Comparison of ENCODE assay signal across 8 cellular contexts in genomic region chr5:170338933-170339779, GRCh38.
DNase-seq lines count a peak whose midpoint lies in the region; ATAC-seq lines count a peak whose summit lies in the region.

No MANE protein-coding gene starts in this region.

- peaks cover 33% of the 10 kb centered on the region for H3K4me1 ChIP-seq in effector memory CD4-positive, alpha-beta T cell (ENCODE audit: control insufficient read depth, insufficient read depth, low read length, poor library complexity, severe bottlenecking)

- H3K36me3 ChIP-seq in effector memory CD4-positive, alpha-beta T cell (ENCODE audit: control insufficient read depth, insufficient read depth, low read length): no peaks in the 10 kb centered on the region

- ATAC-seq in GM19452 (IDR thresholded peaks at IDR 0.05; ENCODE audit: unreplicated experiment): peak; percentile 79
- peak; percentile 61 for ATAC-seq in HG03469 (IDR thresholded peaks at IDR 0.05; ENCODE audit: unreplicated experiment)
- ATAC-seq in activated CD4-positive, CD25-positive, alpha-beta regulatory T cell treated with anti-CD3 and anti-CD28 coated beads, Interleukin-2, amount 50 U/mL, for 24 hours: peak; percentile 70 to 76

- no peaks in the 10 kb centered on the region for H3K9me3 ChIP-seq in effector memory CD4-positive, alpha-beta T cell (ENCODE audit: control insufficient read depth, low read length)

- no peak overlapping the region for H3K27ac ChIP-seq in effector memory CD4-positive, alpha-beta T cell (ENCODE audit: insufficient read depth, low read length, poor library complexity, severe bottlenecking)

- H3K27me3 ChIP-seq in effector memory CD4-positive, alpha-beta T cell (replicated peaks; ENCODE audit: control insufficient read depth, insufficient read depth, low read length, poor library complexity, severe bottlenecking): no peaks in the 10 kb centered on the region

- peak; percentile 57 to 68 for DNase-seq in AML-193 (lab: John Stamatoyannopoulos, UW)
- DNase-seq in effector memory CD4-positive, alpha-beta T cell: peak; percentile 42 to 58 (median 49)
- DNase-seq in stimulated activated CD4-positive, alpha-beta T cell treated with anti-CD3 and anti-CD28 coated beads, Interleukin-1b, Interleukin-23, amount 100 ng/mL, for 48 hours: peak; percentile 59
- no peak for DNase-seq in T1000 (lab: John Stamatoyannopoulos, UW)
- DNase-seq in NCI-H1694 treated with DMSO at 0.1 percent for 48 hours (lab: John Stamatoyannopoulos, UW): no peak

- H3K4me3 ChIP-seq in effector memory CD4-positive, alpha-beta T cell (ENCODE audit: insufficient read depth, low read depth, low read length, poor library complexity, severe bottlenecking): no peak overlapping the region

Comparison
In these comparisons a context has a peak if more than half of its experiments do, and no peak if none do; other contexts are left out.
1. DNase-seq: peak in AML-193 (2 of 2), effector memory CD4-positive, alpha-beta T cell (3 of 3) and stimulated activated CD4-positive, alpha-beta T cell treated with anti-CD3 and anti-CD28 coated beads, Interleukin-1b, Interleukin-23, amount 100 ng/mL, for 48 hours (single experiment); none in T1000 (single experiment) and NCI-H1694 treated with DMSO at 0.1 percent for 48 hours (single experiment).
2. Peak in every context shown above with its lines, with median percentiles within 50 percentile points of each other: ATAC-seq.